18 cellular contexts compared by ENCODE assay signal in genomic region chr9:136663311-136663679, GRCh38. TPM values are rescaled to one million over a fixed set of nuclear protein-coding genes. Genes with fewer than 3 reads are reported as not detected.
A peak's percentile ranks its signal among the peaks of the same experiment; 100 is the strongest.
DNase-seq lines count a peak whose midpoint lies in the region; ATAC-seq and TF ChIP-seq lines count a peak whose summit lies in the region.
"Had no signal": no experiment of that assay in that cellular context is flagged by ENCODE, and none has a peak within 500 bp of the region (broad histone marks: within the 10 kb centered on the region; RNA-seq: fewer than 3 reads in every experiment).

No MANE protein-coding gene starts in this region.

- no peak overlapping the region for H4K91ac ChIP-seq in neuronal stem cell (ENCODE audit: low read depth, low read length, poor library complexity)

- H2BK120ac ChIP-seq in neuronal stem cell (ENCODE audit: low read depth, low read length) = no peak overlapping the region

- H3K23ac ChIP-seq in neuronal stem cell (ENCODE audit: low read depth, low read length, poor library complexity) = peak overlapping the region; percentile 85

- peak overlapping the region; percentile 21 to 65 for H3K4me3 ChIP-seq in ascending aorta
- H3K4me3 ChIP-seq in esophagus muscularis mucosa = peak overlapping the region; percentile 53 to 65 (median 56)
- H3K4me3 ChIP-seq in neuronal stem cell (ENCODE audit: low read length in 2 of 2) = no peak overlapping the region
- peak overlapping the region; percentile 65 for H3K4me3 ChIP-seq in thoracic aorta
- H3K4me3 ChIP-seq: mucosa of descending colon had no signal

- peak overlapping the region; percentile 85 for H2BK15ac ChIP-seq in neuronal stem cell (ENCODE audit: low read length)

- no peaks in the 10 kb centered on the region for H3K4me1 Mint-ChIP-seq in type B pancreatic cell (ENCODE audit: unreplicated experiment)

- no peaks in the 10 kb centered on the region for H3K36me3 ChIP-seq in ascending aorta
- H3K36me3 ChIP-seq in esophagus muscularis mucosa = peaks cover 0 to 42% (median 7%) of the 10 kb centered on the region in 4 donors
- H3K36me3 ChIP-seq in neuronal stem cell (replicated peaks in 1 of 2; ENCODE audit: control insufficient read depth in 2 of 2, insufficient read depth in 2 of 2, low read length in 2 of 2) = no peaks in the 10 kb centered on the region
- no peaks in the 10 kb centered on the region for H3K36me3 ChIP-seq in thoracic aorta

- no peak overlapping the region for H3K4ac ChIP-seq in neuronal stem cell (ENCODE audit: low read length)

- peak overlapping the region in 1 of 2 donors; percentile 11 for H3K27ac ChIP-seq in ascending aorta
- peak overlapping the region; percentile 21 to 78 (median 64) for H3K27ac ChIP-seq in esophagus muscularis mucosa (replicated peaks in 1 of 4)
- H3K27ac ChIP-seq in neuronal stem cell (replicated peaks; ENCODE audit: low read length) = no peak overlapping the region
- peak overlapping the region in 1 of 2 donors; percentile 8 for H3K27ac ChIP-seq in thoracic aorta

- H2BK5ac ChIP-seq in neuronal stem cell (ENCODE audit: low read length) = peak overlapping the region; percentile 13

- H3K9me3 ChIP-seq in ascending aorta (no peaks in the 10 kb centered on the region), esophagus muscularis mucosa (no peaks in the 10 kb centered on the region), neuronal stem cell (replicated peaks in 1 of 2; ENCODE audit: control insufficient read depth in 2 of 2, insufficient read depth in 1 of 2, low read depth in 1 of 2, low read length in 2 of 2) (no peaks in the 10 kb centered on the region), thoracic aorta (no peaks in the 10 kb centered on the region)
- H3K9me3 ChIP-seq: mucosa of descending colon had no signal

- no peak overlapping the region for H3K9ac ChIP-seq in neuronal stem cell (ENCODE audit: low read depth, low read length, poor library complexity)

- 75% methylated on average over 12 of the region's 16 CpGs for WGBS in esophagus muscularis mucosa
- WGBS in neuronal stem cell (ENCODE audit: extremely low coverage in 2 of 2, insufficient read length in 2 of 2, insufficient replicate concordance in 1 of 2), 2 donors = no CpG with 5 or more reads among the region's 16 CpGs

- peaks cover 3 to 5% of the 10 kb centered on the region in 2 donors for H3K4me1 ChIP-seq in ascending aorta
- H3K4me1 ChIP-seq in esophagus muscularis mucosa = peaks cover 3 to 22% (median 14%) of the 10 kb centered on the region in 4 donors
- peaks cover 16 to 33% of the 10 kb centered on the region in 2 donors for H3K4me1 ChIP-seq in neuronal stem cell (ENCODE audit: control insufficient read depth in 2 of 2, insufficient read depth in 1 of 2, low read depth in 1 of 2, low read length in 2 of 2)
- H3K4me1 ChIP-seq in thoracic aorta (ENCODE audit: control insufficient read depth in 1 of 2, low read depth in 2 of 2) = peaks cover 0 to 17% of the 10 kb centered on the region in 2 donors

- H2BK12ac ChIP-seq in neuronal stem cell (ENCODE audit: low read length) = peak overlapping the region; percentile 90

- H3K9me3 Mint-ChIP-seq in type B pancreatic cell = no peaks in the 10 kb centered on the region
- H3K9me3 Mint-ChIP-seq: activated T-helper 2 cell treated with anti-CD3 and anti-CD28 coated beads, Interferon-gamma antibody, Interleukin-2, Interleukin-4, amounts not matched to agents 10 μg/mL and 5 μg/mL and 100 μg/mL, durations not matched to agents 14 hours and 24 hours and 36 hours; immature natural killer cell; stimulated activated naive B cell treated with anti-CD40 and anti-IgM and Interleukin-4, amounts not matched to agents 10 μg/mL and 1 μg/mL and 100 μg/mL, for 72 hours had no signal

- H3K79me1 ChIP-seq in neuronal stem cell (ENCODE audit: low read depth, low read length) = peaks cover 5% of the 10 kb centered on the region

- no peak for TF ChIP-seq EP300 in esophagus muscularis mucosa (IDR thresholded peaks at IDR 0.05)

- DNase-seq in ascending aorta (ENCODE audit: low spot score in 2 of 2) = no peak
- DNase-seq in esophagus muscularis mucosa (ENCODE audit: extremely low spot score) = no peak
- DNase-seq in neuronal stem cell (ENCODE audit: low spot score) = no peak
- DNase-seq in thoracic aorta (ENCODE audit: low spot score) = no peak
- DNase-seq in type B pancreatic cell (ENCODE audit: extremely low spot score, unreplicated experiment) = no peak
- DNase-seq in posterior cingulate gyrus = no peak
- no peak for DNase-seq in NCI-H2029 (lab: John Stamatoyannopoulos, UW)
- DNase-seq: Calu3; H7; immature natural killer cell; NCI-H1694; NCI-H446 treated with DMSO at 0.1 percent for 48 hours; stimulated activated CD4-positive, alpha-beta T cell treated with anti-CD3 and anti-CD28 coated beads, Interleukin-12 subunit alpha, Interleukin-12 subunit beta, amount 100 ng/mL, for 4 hours; stimulated activated naive B cell treated with anti-CD40 and anti-IgM and Interleukin-4, amounts not matched to agents 10 μg/mL and 1 μg/mL and 100 μg/mL, for 72 hours had no signal

- TF ChIP-seq CTCF in ascending aorta (IDR thresholded peaks at IDR 0.05) (no peak), esophagus muscularis mucosa (IDR thresholded peaks at IDR 0.05) (no peak), thoracic aorta (IDR thresholded peaks at IDR 0.05) (no peak), type B pancreatic cell (conservative IDR thresholded peaks at IDR 0.05) (no peak)

- peak overlapping the region; percentile 91 for H2AK5ac ChIP-seq in neuronal stem cell (ENCODE audit: low read depth, low read length)

- no peak overlapping the region for H3K4me2 ChIP-seq in neuronal stem cell (ENCODE audit: insufficient read depth, low read length, poor library complexity, severe bottlenecking)

- no peak overlapping the region for H4K8ac ChIP-seq in neuronal stem cell (ENCODE audit: low read depth, low read length)

- ATAC-seq in thoracic aorta (ENCODE audit: insufficient number of reproducible peaks, low FRiP score, low read depth) = no peak
- no peak for ATAC-seq in esophagus mucosa
- ATAC-seq: stimulated activated naive B cell treated with anti-CD40 and anti-IgM and Interleukin-4, amounts not matched to agents 10 μg/mL and 1 μg/mL and 100 μg/mL, for 72 hours had no signal

- peak overlapping the region; percentile 70 for H3K18ac ChIP-seq in neuronal stem cell (ENCODE audit: low read length)

- intact Hi-C loops in ascending aorta (cut with DNase I) (no loop called here), esophagus muscularis mucosa (cut with DNase I) (no loop called here), posterior cingulate gyrus (cut with DNase I) (no loop called here)

- H3K36me3 Mint-ChIP-seq in type B pancreatic cell = no peaks in the 10 kb centered on the region
- H3K36me3 Mint-ChIP-seq: immature natural killer cell; stimulated activated naive B cell treated with anti-CD40 and anti-IgM and Interleukin-4, amounts not matched to agents 10 μg/mL and 1 μg/mL and 100 μg/mL, for 72 hours had no signal

- H3K14ac ChIP-seq in neuronal stem cell (ENCODE audit: low read length) = no peak overlapping the region

- TF ChIP-seq POLR2A in esophagus muscularis mucosa (IDR thresholded peaks at IDR 0.05; ENCODE audit: low read depth) = no peak

- H3K27ac Mint-ChIP-seq in type B pancreatic cell = no peak overlapping the region
- H3K27ac Mint-ChIP-seq: activated T-helper 2 cell treated with anti-CD3 and anti-CD28 coated beads, Interferon-gamma antibody, Interleukin-2, Interleukin-4, amounts not matched to agents 10 μg/mL and 5 μg/mL and 100 μg/mL, durations not matched to agents 14 hours and 24 hours and 36 hours; immature natural killer cell; stimulated activated naive B cell treated with anti-CD40 and anti-IgM and Interleukin-4, amounts not matched to agents 10 μg/mL and 1 μg/mL and 100 μg/mL, for 72 hours had no signal

- H3K27me3 Mint-ChIP-seq in type B pancreatic cell = no peaks in the 10 kb centered on the region

- H3K27me3 ChIP-seq in ascending aorta (peaks cover 8% of the 10 kb centered on the region), esophagus muscularis mucosa (peaks cover 0 to 92% (median 9%) of the 10 kb centered on the region in 4 donors), neuronal stem cell (ENCODE audit: control insufficient read depth in 3 of 3, insufficient read depth in 3 of 3, low read depth in 1 of 3, low read length in 3 of 3) (peaks cover 0 to 28% (median 0%) of the 10 kb centered on the region in 3 experiments), thoracic aorta (replicated peaks; ENCODE audit: insufficient read depth) (no peaks in the 10 kb centered on the region)

- H3K4me3 Mint-ChIP-seq in type B pancreatic cell = no peak overlapping the region
- H3K4me3 Mint-ChIP-seq: immature natural killer cell; stimulated activated naive B cell treated with anti-CD40 and anti-IgM and Interleukin-4, amounts not matched to agents 10 μg/mL and 1 μg/mL and 100 μg/mL, for 72 hours had no signal

- H2AFZ ChIP-seq in neuronal stem cell (ENCODE audit: low read length) = peak overlapping the region; percentile 74

RNA-seq across cellular contexts. Expression of gene EGFL7, which starts 0.6 kb away (rescaled TPM):
- total RNA-seq in ascending aorta (443 TPM), esophagus muscularis mucosa (100 to 1,000 TPM in 1 of 4 donors, 10 to 100 TPM in 3; 33.2 to 134 (median 78.7) TPM), thoracic aorta (10 to 100 TPM; 42.0 to 56.5 TPM), type B pancreatic cell (ENCODE audit: low replicate concordance) (20.7 and 25.5 TPM in 2 replicates), esophagus mucosa (13.0 TPM)
- polyA plus RNA-seq in neuronal stem cell (2013, experiment 1 of 2) = 33.1 TPM
- polyA plus RNA-seq in neuronal stem cell (2013, experiment 2 of 2) = 32.0 TPM

RNA-seq across cellular contexts. Expression of gene AGPAT2, which starts 24.0 kb away (rescaled TPM):
- 129 TPM for total RNA-seq in ascending aorta
- total RNA-seq in esophagus muscularis mucosa = 10 to 100 TPM; 22.0 to 52.8 (median 39.3) TPM
- polyA plus RNA-seq in neuronal stem cell (2013, experiment 1 of 2) = 3.7 TPM
- 3.5 TPM for polyA plus RNA-seq in neuronal stem cell (2013, experiment 2 of 2)
- total RNA-seq in thoracic aorta = 10 to 100 TPM; 50.2 to 66.8 TPM
- total RNA-seq in type B pancreatic cell (ENCODE audit: low replicate concordance) = 47.8 and 75.3 TPM in 2 replicates
- total RNA-seq in esophagus mucosa = 91.7 TPM

RNA-seq across cellular contexts. Expression of gene DIPK1B, which starts 49.1 kb away (rescaled TPM):
- 86.2 TPM for total RNA-seq in ascending aorta
- total RNA-seq in esophagus muscularis mucosa = 10 to 100 TPM in 3 of 4 donors, 1 to 10 TPM in 1; 6.6 to 27.8 (median 21.5) TPM
- polyA plus RNA-seq in neuronal stem cell (2013, experiment 1 of 2) = 40.0 TPM
- polyA plus RNA-seq in neuronal stem cell (2013, experiment 2 of 2) = 39.1 TPM
- 1 to 10 TPM; 4.8 to 6.9 TPM for total RNA-seq in thoracic aorta
- total RNA-seq in type B pancreatic cell (ENCODE audit: low replicate concordance) = 40.8 and 48.7 TPM in 2 replicates
- 0.76 TPM for total RNA-seq in esophagus mucosa
- total RNA-seq: activated CD8-positive, alpha-beta memory T cell treated with anti-CD3 and anti-CD28 coated beads for 36 hours had no signal

Comparison
In these comparisons a context has a peak if more than half of its experiments do, and no peak if none do; other contexts are left out.
1. H3K4me3 ChIP-seq: peak in ascending aorta (2 of 2), esophagus muscularis mucosa (4 of 4) and thoracic aorta (single experiment); none in neuronal stem cell (0 of 2).